In genomic region chr3:186823391-186823790, GRCh38 we compare ENCODE assay signal across 1 cellular context.
TF ChIP-seq lines count a peak whose summit lies in the region.

No MANE protein-coding gene starts in this region.

TF ChIP-seq in SK-N-SH treated with all-trans-retinoic acid at 6 μM for 48 hours, 23 proteins besides CTCF, POLR2A, EP300 and RAD21 (continued from another document):
- TF ChIP-seq POU6F1 (CRISPR knock-in tag; IDR thresholded peaks at IDR 0.05; ENCODE audit: borderline replicate concordance, low read depth) = no peak
- TF ChIP-seq TOX (CRISPR knock-in tag; IDR thresholded peaks at IDR 0.05; ENCODE audit: borderline replicate concordance) = no peak
- TF ChIP-seq BACH2 (CRISPR knock-in tag; IDR thresholded peaks at IDR 0.05; ENCODE audit: borderline replicate concordance) = no peak
